10 cellular contexts compared by ENCODE assay signal in the genomic region with DNA sequence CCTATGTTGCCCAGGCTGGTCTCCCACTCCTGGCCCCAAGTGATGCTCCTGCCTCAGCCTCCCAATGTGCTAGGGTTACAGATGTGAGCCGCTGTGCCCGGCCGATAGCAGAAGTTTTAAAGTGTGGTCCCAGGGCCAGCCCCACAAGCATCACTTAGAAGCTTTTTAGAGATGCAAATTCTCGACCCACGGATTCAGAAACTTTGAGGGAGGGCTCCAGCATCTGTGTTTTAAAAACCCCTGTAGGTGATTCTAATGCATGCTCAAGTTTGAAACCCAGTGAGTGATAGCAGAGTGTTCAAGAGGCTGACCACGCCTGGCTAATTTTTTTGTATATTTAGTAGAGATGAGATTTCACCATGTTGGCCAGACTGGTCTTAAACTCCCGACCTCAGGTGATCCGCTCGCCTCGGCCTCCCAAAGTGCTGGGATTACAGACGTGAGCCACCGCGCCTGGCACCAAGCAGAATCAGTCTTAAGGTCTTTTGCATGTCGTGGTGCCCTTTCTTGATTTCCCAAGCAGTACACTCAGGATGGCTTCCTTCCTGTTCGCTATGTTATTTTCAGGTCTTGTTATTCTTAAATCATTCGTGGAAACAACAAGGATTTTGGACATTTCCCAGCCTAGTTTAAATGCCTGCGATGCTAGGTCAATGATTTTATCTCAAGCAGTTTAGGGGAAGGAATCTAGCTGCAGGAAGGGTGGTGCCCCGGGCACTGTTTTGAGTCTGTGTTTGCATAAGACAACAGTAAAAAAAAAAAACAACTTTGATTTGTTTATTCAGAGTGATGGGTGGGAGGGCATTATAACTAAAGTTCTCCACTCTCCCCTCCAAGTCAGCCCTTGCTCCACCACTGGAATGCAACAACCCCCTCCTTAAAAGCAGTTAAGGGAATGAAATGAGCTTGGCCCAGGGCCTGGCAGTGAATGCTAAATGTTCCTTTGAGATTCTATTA. TPM values are rescaled to one million over a fixed set of nuclear protein-coding genes. Genes with fewer than 3 reads are reported as not detected.
DNase-seq lines count a peak whose midpoint lies in the region; ATAC-seq and TF ChIP-seq lines count a peak whose summit lies in the region.
"Had no signal": no experiment of that assay in that cellular context is flagged by ENCODE, and none has a peak within 500 bp of the region (broad histone marks: within the 10 kb centered on the region; RNA-seq: fewer than 3 reads in every experiment).

No MANE protein-coding gene starts in this region.

- peak overlapping the region; percentile 30 for H3K27ac ChIP-seq in angular gyrus (ENCODE audit: low read depth, low read length)
- peak overlapping the region; percentile 64 to 71 for H3K27ac ChIP-seq in tibial artery
- H3K27ac ChIP-seq: cardiac muscle cell, psoas muscle had no signal

- no peak overlapping the region for H3K4me3 Mint-ChIP-seq in activated CD4-positive, alpha-beta T cell treated with anti-CD3 and anti-CD28 coated beads for 36 hours

- H3K27me3 Mint-ChIP-seq in activated CD4-positive, alpha-beta T cell treated with anti-CD3 and anti-CD28 coated beads for 36 hours, result no peaks in the 10 kb centered on the region

- no peak for ATAC-seq in activated CD4-positive, alpha-beta T cell treated with anti-CD3 and anti-CD28 coated beads for 36 hours
- ATAC-seq in left colon (peak; percentile 58), HG03175 (IDR thresholded peaks at IDR 0.05; ENCODE audit: unreplicated experiment) (no peak)

- H3K27ac Mint-ChIP-seq in activated CD4-positive, alpha-beta T cell treated with anti-CD3 and anti-CD28 coated beads for 36 hours, result peak overlapping the region; percentile 70

- peaks cover 0 to 35% (median 25%) of the 10 kb centered on the region in 4 donors for H3K4me1 ChIP-seq in tibial artery

- H3K4me1 Mint-ChIP-seq in activated CD4-positive, alpha-beta T cell treated with anti-CD3 and anti-CD28 coated beads for 36 hours, result peaks cover 30% of the 10 kb centered on the region

- POLR2A ChIA-PET in activated CD4-positive, alpha-beta T cell treated with anti-CD3 and anti-CD28 coated beads for 36 hours (lab: Charles Lee), result interaction anchor here (0.7 kb wide), 1 partner anchor 1120 kb away, joined by 3 read pairs; no protein-coding TSS in a partner anchor

- no peaks in the 10 kb centered on the region for H3K36me3 ChIP-seq in tibial artery
- H3K36me3 ChIP-seq: cardiac muscle cell had no signal

- DNase-seq in activated CD4-positive, alpha-beta T cell treated with anti-CD3 and anti-CD28 coated beads for 36 hours, result no peak
- no peak for DNase-seq in activated CD4-positive, alpha-beta T cell treated with anti-CD3 and anti-CD28 coated beads for 48 hours
- no peak for DNase-seq in left colon
- peak; percentile 50 to 80 for DNase-seq in tibial artery
- DNase-seq in GM13977 (ENCODE audit: low spot score), result no peak
- no peak for DNase-seq in NCI-H146 (lab: John Stamatoyannopoulos, UW)
- DNase-seq: psoas muscle had no signal

- no peaks in the 10 kb centered on the region for H3K27me3 ChIP-seq in tibial artery
- H3K27me3 ChIP-seq: cardiac muscle cell had no signal

- in situ Hi-C loops in GM13977 (cut with MboI; ENCODE audit: low pct_unique_long_range_greater_than_20kb, low sequenced_read_pairs, unreplicated experiment), result no loop called here

- H3K4me3 ChIP-seq in tibial artery, result peak overlapping the region in 1 of 2 donors; percentile 9
- H3K4me3 ChIP-seq: cardiac muscle cell, psoas muscle had no signal

- TF ChIP-seq CTCF in tibial artery (IDR thresholded peaks at IDR 0.05), result no peak
- TF ChIP-seq CTCF in GM13977 (IDR thresholded peaks at IDR 0.05; ENCODE audit: extremely low read depth, insufficient read depth, missing control alignments), result no peak

- no peaks in the 10 kb centered on the region for H3K36me3 Mint-ChIP-seq in activated CD4-positive, alpha-beta T cell treated with anti-CD3 and anti-CD28 coated beads for 36 hours (ENCODE audit: low read depth)

- no peaks in the 10 kb centered on the region for H3K9me3 Mint-ChIP-seq in activated CD4-positive, alpha-beta T cell treated with anti-CD3 and anti-CD28 coated beads for 36 hours (ENCODE audit: low read depth)

- intact Hi-C loops in activated CD4-positive, alpha-beta T cell treated with anti-CD3 and anti-CD28 coated beads for 36 hours (cut with DNase I, micrococcal nuclease), result no loop called here
- intact Hi-C loops in left colon (cut with DNase I, micrococcal nuclease) (no loop called here), tibial artery (cut with DNase I; ENCODE audit: low total_unique reads) (no loop called here)

- CTCF ChIA-PET in activated CD4-positive, alpha-beta T cell treated with anti-CD3 and anti-CD28 coated beads for 36 hours (lab: Charles Lee), result interaction anchor here (0.7 to 1.3 kb wide), 3 partner anchors 8 to 208 kb away, joined by 3 to 4 read pairs (median 3); partner anchors contain the start of gene RILPL2

- H3K9me3 ChIP-seq in tibial artery, result no peaks in the 10 kb centered on the region
- H3K9me3 ChIP-seq: psoas muscle had no signal

RNA-seq across cellular contexts. Expression of gene RILPL2, which starts 9.2 kb away (rescaled TPM):
- 10 to 100 TPM; 10.4 to 12.1 TPM for total RNA-seq in activated CD4-positive, alpha-beta T cell treated with anti-CD3 and anti-CD28 coated beads for 36 hours
- total RNA-seq in left colon, result 1 to 10 TPM; 1.1 to 1.9 TPM

RNA-seq across cellular contexts. Expression of gene SNRNP35, which starts 12.3 kb away (rescaled TPM):
- total RNA-seq in activated CD4-positive, alpha-beta T cell treated with anti-CD3 and anti-CD28 coated beads for 36 hours, result 10 to 100 TPM; 24.1 to 24.8 TPM
- total RNA-seq in left colon, result 10 to 100 TPM; 18.7 to 23.8 TPM

Comparison
In these comparisons a context has a peak if more than half of its experiments do, and no peak if none do; other contexts are left out.
1. DNase-seq: peak in tibial artery (2 of 2); none in activated CD4-positive, alpha-beta T cell treated with anti-CD3 and anti-CD28 coated beads for 36 hours (single experiment), activated CD4-positive, alpha-beta T cell treated with anti-CD3 and anti-CD28 coated beads for 48 hours (single experiment), left colon (0 of 2), GM13977 (single experiment) and NCI-H146 (single experiment).